ENCODE assay signal across 8 cellular contexts in the genomic region with DNA sequence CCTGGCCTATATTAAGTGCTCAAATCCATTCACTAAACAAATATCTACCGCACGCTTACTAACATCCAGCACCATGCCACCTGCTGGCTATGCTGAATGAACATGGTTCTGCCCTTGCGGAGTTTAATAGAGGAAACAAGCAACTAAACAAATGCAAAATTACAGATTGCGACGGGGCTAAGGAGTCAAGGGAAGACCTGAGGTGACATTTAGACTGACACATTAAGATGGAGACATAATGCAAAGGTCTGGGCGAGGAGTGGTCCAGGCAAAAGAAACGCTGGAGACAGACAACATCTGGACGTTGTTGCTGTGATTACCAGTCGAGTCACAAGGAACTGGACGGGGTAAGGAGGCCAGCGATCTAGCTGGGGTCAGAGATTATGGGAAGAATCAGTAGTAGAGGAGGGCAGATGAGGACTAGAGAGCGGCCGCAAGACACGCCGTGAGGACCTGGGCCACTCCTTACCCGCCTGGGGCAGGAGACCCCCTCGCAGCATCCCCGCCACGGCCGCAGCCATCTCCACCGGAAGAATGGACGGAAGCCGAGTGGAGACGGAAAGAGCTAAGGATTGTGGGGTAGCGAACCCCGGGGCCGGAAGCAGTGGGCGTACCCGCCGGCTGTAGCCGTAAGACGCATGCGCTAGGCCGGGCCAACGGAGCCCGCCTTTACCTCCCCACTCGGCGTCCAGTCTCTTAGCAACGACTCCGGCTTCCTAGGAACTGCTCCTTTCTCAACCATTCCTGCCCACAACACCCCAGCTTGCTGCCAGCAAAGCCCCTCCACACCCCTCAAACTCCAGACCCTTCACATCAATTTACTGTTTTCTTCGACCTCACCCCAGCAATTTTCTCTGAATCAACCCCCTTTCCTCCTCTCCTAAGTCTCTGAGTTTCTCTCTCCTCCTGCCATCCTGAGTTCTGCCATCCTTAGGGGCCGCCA. TPM values are rescaled to one million over a fixed set of nuclear protein-coding genes. Genes with fewer than 3 reads are reported as not detected.
DNase-seq lines count a peak whose midpoint lies in the region; ATAC-seq lines count a peak whose summit lies in the region.

Gene LRRC46, plus strand, starts transcription at position 680 of the 943 bp plus-strand sequence. CDS start 320 bp downstream, outside the sequence.
Gene MRPL10, minus strand, starts transcription at position 551 of the 943 bp plus-strand sequence. Its CDS starts 30 bp downstream, at position 521.

- DNase-seq in C1 segment of cervical spinal cord (lab: John Stamatoyannopoulos, UW) (peak; percentile 56 to 95 (median 87)), GM19240 (ENCODE audit: insufficient read length, low spot score) (peak; percentile 99), NCI-H524 treated with DMSO at 0.1 percent for 48 hours (lab: John Stamatoyannopoulos, UW) (peak; percentile 82), cortex of kidney (lab: John Stamatoyannopoulos, UW) (peak; percentile 55), left lobe of liver (ENCODE audit: low spot score) (peak; percentile 94)
- DNase-seq in activated CD4-positive, alpha-beta T cell treated with anti-CD3 and anti-CD28 coated beads for 48 hours = peak; percentile 95
- peak; percentile 95 for DNase-seq in stimulated activated CD4-positive, alpha-beta T cell treated with anti-CD3 and anti-CD28 coated beads, Interleukin-2, amount 100 ng/mL, for 24 hours

- ATAC-seq in HG03460 (IDR thresholded peaks at IDR 0.05; ENCODE audit: unreplicated experiment) (peak; percentile 80), left lobe of liver (peak; percentile 94)

RNA-seq across cellular contexts. Expression of gene LRRC46, which starts in this region (rescaled TPM):
- total RNA-seq in left lobe of liver = 0.40 TPM

RNA-seq across cellular contexts. Expression of gene MRPL10, which starts in this region (rescaled TPM):
- 16.4 TPM for total RNA-seq in left lobe of liver

Comparison
In these comparisons a context has a peak if more than half of its experiments do, and no peak if none do; other contexts are left out.
1. Peak in every context shown above with its lines: DNase-seq and ATAC-seq.